In the genomic region with DNA sequence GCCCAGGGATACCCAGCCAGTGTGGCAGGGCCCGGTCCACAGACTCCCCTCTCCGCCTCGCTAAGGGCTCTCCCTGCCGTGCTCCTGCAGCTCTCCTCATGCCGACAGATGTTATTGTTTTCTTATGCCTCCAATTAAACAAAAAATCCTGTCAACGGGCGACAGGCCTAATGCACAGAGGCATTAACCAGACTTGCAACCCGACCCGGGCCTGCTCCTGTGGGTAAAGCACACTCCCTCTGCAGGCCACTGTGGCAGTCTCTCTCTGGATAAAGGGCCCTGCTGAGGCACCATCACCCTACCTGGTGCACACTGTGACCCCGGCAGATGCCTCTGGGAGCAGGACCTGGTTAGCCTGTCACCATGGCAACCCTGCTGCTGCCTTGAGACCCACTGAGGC, we compare ENCODE assay signal across 20 cellular contexts. TPM values are rescaled to one million over a fixed set of nuclear protein-coding genes. Genes with fewer than 3 reads are reported as not detected.
DNase-seq lines count a peak whose midpoint lies in the region; ATAC-seq and TF ChIP-seq lines count a peak whose summit lies in the region.
"Had no signal": no experiment of that assay in that cellular context is flagged by ENCODE, and none has a peak within 500 bp of the region (broad histone marks: within the 10 kb centered on the region; RNA-seq: fewer than 3 reads in every experiment).

No MANE protein-coding gene starts in this region.

- H3K9me3 Mint-ChIP-seq in glutamatergic neuron (ENCODE audit: unreplicated experiment): peaks cover 3% of the 10 kb centered on the region
- no peaks in the 10 kb centered on the region for H3K9me3 Mint-ChIP-seq in activated CD4-positive, alpha-beta T cell treated with anti-CD3 and anti-CD28 coated beads, Interleukin-2, amount 10 ng/mL, durations not matched to agents 24 days and 14 days
- H3K9me3 Mint-ChIP-seq: activated CD4-positive, alpha-beta T cell treated with anti-CD3 and anti-CD28 coated beads, Interleukin-2, amount 10 ng/mL, durations not matched to agents 7 days and 5 days had no signal

- H3K4me3 Mint-ChIP-seq in glutamatergic neuron (ENCODE audit: unreplicated experiment): no peak overlapping the region
- H3K4me3 Mint-ChIP-seq in activated CD4-positive, alpha-beta T cell treated with anti-CD3 and anti-CD28 coated beads, Interleukin-2, amount 10 ng/mL, durations not matched to agents 24 days and 14 days: no peak overlapping the region
- H3K4me3 Mint-ChIP-seq: activated CD4-positive, alpha-beta T cell treated with anti-CD3 and anti-CD28 coated beads, Interleukin-2, amount 10 ng/mL, durations not matched to agents 7 days and 5 days had no signal

- H3K4me1 Mint-ChIP-seq in glutamatergic neuron (ENCODE audit: low read depth, unreplicated experiment): peaks cover 14% of the 10 kb centered on the region
- no peaks in the 10 kb centered on the region for H3K4me1 Mint-ChIP-seq in activated CD4-positive, alpha-beta T cell treated with anti-CD3 and anti-CD28 coated beads, Interleukin-2, amount 10 ng/mL, durations not matched to agents 24 days and 14 days
- H3K4me1 Mint-ChIP-seq: activated CD4-positive, alpha-beta T cell treated with anti-CD3 and anti-CD28 coated beads, Interleukin-2, amount 10 ng/mL, durations not matched to agents 7 days and 5 days had no signal

- no peak overlapping the region for H3K27ac ChIP-seq in spleen
- H3K27ac ChIP-seq: 22Rv1, KMS-11 had no signal

- DNase-seq in DMS53 treated with DMSO at 0.1 percent for 48 hours (lab: John Stamatoyannopoulos, UW; ENCODE audit: unreplicated experiment) (peak; percentile 4), DMS53 (lab: John Stamatoyannopoulos, UW) (no peak), NCI-H524 treated with DMSO at 0.1 percent for 48 hours (lab: John Stamatoyannopoulos, UW) (peak; percentile 80), glutamatergic neuron (peak; percentile 51), spleen (peak; percentile 49), GM19238 (ENCODE audit: insufficient read length, low spot score) (no peak)
- DNase-seq in activated CD4-positive, alpha-beta T cell treated with anti-CD3 and anti-CD28 coated beads, Interleukin-2, amount 10 ng/mL, durations not matched to agents 24 days and 14 days: no peak
- DNase-seq: activated CD4-positive, alpha-beta T cell treated with anti-CD3 and anti-CD28 coated beads, Interleukin-2, amount 10 ng/mL, durations not matched to agents 7 days and 5 days; activated effector memory CD4-positive, alpha-beta T cell treated with anti-CD3 and anti-CD28 coated beads, Interleukin-2, amount 50 U/mL, for 16 hours; COR-L47; MV-4-11; NCI-H2029; NCI-H510A had no signal

- H3K4me1 ChIP-seq in spleen: peaks cover 0 to 9% (median 0%) of the 10 kb centered on the region in 6 donors

- no peak for TF ChIP-seq CTCF in glutamatergic neuron (IDR thresholded peaks at IDR 0.05; ENCODE audit: partially characterized antibody, unreplicated experiment)
- TF ChIP-seq CTCF in spleen (IDR thresholded peaks at IDR 0.05 in 8 of 11, conservative IDR thresholded peaks at IDR 0.05 in 3 of 11): no peak

- no peaks in the 10 kb centered on the region for H3K9me3 ChIP-seq in spleen

- H3K36me3 Mint-ChIP-seq in glutamatergic neuron (ENCODE audit: unreplicated experiment): no peaks in the 10 kb centered on the region
- no peaks in the 10 kb centered on the region for H3K36me3 Mint-ChIP-seq in activated CD4-positive, alpha-beta T cell treated with anti-CD3 and anti-CD28 coated beads, Interleukin-2, amount 10 ng/mL, durations not matched to agents 24 days and 14 days (ENCODE audit: low read depth)

- intact Hi-C loops in spleen (cut with DNase I; ENCODE audit: low total_unique reads): no loop called here
- intact Hi-C loops in activated CD4-positive, alpha-beta T cell treated with anti-CD3 and anti-CD28 coated beads, Interleukin-2, amount 10 ng/mL, durations not matched to agents 24 days and 14 days (cut with micrococcal nuclease): no loop called here

- H3K27me3 Mint-ChIP-seq in glutamatergic neuron (ENCODE audit: unreplicated experiment): peaks cover 6% of the 10 kb centered on the region
- peaks cover 17% of the 10 kb centered on the region for H3K27me3 Mint-ChIP-seq in activated CD4-positive, alpha-beta T cell treated with anti-CD3 and anti-CD28 coated beads, Interleukin-2, amount 10 ng/mL, durations not matched to agents 24 days and 14 days

- WGBS in spleen, 5 donors: 72 to 96% (median 79%) methylated on average over 7 to 10 of the region's 10 CpGs

- no peak for TF ChIP-seq POLR2A in spleen (IDR thresholded peaks at IDR 0.05)

- peaks cover 0 to 4% (median 0%) of the 10 kb centered on the region in 7 donors for H3K27me3 ChIP-seq in spleen (replicated peaks in 1 of 7)

- no peak overlapping the region for H3K27ac Mint-ChIP-seq in glutamatergic neuron (ENCODE audit: unreplicated experiment)
- H3K27ac Mint-ChIP-seq in activated CD4-positive, alpha-beta T cell treated with anti-CD3 and anti-CD28 coated beads, Interleukin-2, amount 10 ng/mL, durations not matched to agents 24 days and 14 days: no peak overlapping the region
- H3K27ac Mint-ChIP-seq: activated CD4-positive, alpha-beta T cell treated with anti-CD3 and anti-CD28 coated beads, Interleukin-2, amount 10 ng/mL, durations not matched to agents 7 days and 5 days had no signal

- no peaks in the 10 kb centered on the region for H3K36me3 ChIP-seq in spleen

- no peak overlapping the region for H3K4me3 ChIP-seq in spleen
- H3K4me3 ChIP-seq: lung had no signal

- no peak for ATAC-seq in HG02870 (IDR thresholded peaks at IDR 0.05; ENCODE audit: unreplicated experiment)
- ATAC-seq: Right ventricle myocardium inferior had no signal

RNA-seq across cellular contexts. Expression of a gene that starts 27.5 kb away (rescaled TPM):
- total RNA-seq in glutamatergic neuron (ENCODE audit: unreplicated experiment): 0.47 TPM
- total RNA-seq in spleen: not detected
- not detected for polyA plus RNA-seq in spleen
- total RNA-seq in activated CD4-positive, alpha-beta T cell treated with anti-CD3 and anti-CD28 coated beads, Interleukin-2, amount 10 ng/mL, durations not matched to agents 24 days and 14 days: not detected in 2 replicates
- total RNA-seq: activated CD4-positive, alpha-beta T cell treated with anti-CD3 and anti-CD28 coated beads, Interleukin-2, amount 10 ng/mL, durations not matched to agents 7 days and 5 days; OCI-LY7 had no signal
- polyA plus RNA-seq: adipose tissue had no signal

RNA-seq across cellular contexts. Expression of a gene that starts 59.8 kb away (rescaled TPM):
- total RNA-seq in glutamatergic neuron (ENCODE audit: unreplicated experiment) (18.1 TPM), spleen (10 to 100 TPM; 28.8 to 43.5 (median 36.7) TPM)
- 10 to 100 TPM; 17.4 to 21.6 (median 19.4) TPM for polyA plus RNA-seq in spleen
- 31.4 and 37.7 TPM in 2 replicates for total RNA-seq in activated CD4-positive, alpha-beta T cell treated with anti-CD3 and anti-CD28 coated beads, Interleukin-2, amount 10 ng/mL, durations not matched to agents 24 days and 14 days

Comparison
In these comparisons a context has a peak if more than half of its experiments do, and no peak if none do; other contexts are left out.
1. DNase-seq: peak in DMS53 treated with DMSO at 0.1 percent for 48 hours (single experiment), NCI-H524 treated with DMSO at 0.1 percent for 48 hours (single experiment), glutamatergic neuron (single experiment) and spleen (single experiment); none in DMS53 (single experiment), activated CD4-positive, alpha-beta T cell treated with anti-CD3 and anti-CD28 coated beads, Interleukin-2, amount 10 ng/mL, durations not matched to agents 24 days and 14 days (single experiment) and GM19238 (single experiment).